ENCODE assay signal across 8 cellular contexts in genomic region chr5:132775439-132776076, GRCh38. TPM values are rescaled to one million over a fixed set of nuclear protein-coding genes. Genes with fewer than 3 reads are reported as not detected.
A peak's percentile ranks its signal among the peaks of the same experiment; 100 is the strongest.
DNase-seq lines count a peak whose midpoint lies in the region; ATAC-seq and TF ChIP-seq lines count a peak whose summit lies in the region.

No MANE protein-coding gene starts in this region.

- peaks cover 43% of the 10 kb centered on the region for H3K9me1 ChIP-seq in IMR-90 (ENCODE audit: insufficient read depth, low read length)

- H3K4me3 ChIP-seq in IMR-90 (ENCODE audit: insufficient read depth, low read depth, low read length) (peak overlapping the region; percentile 65), choroid plexus epithelial cell (ENCODE audit: low read depth, low read length) (peak overlapping the region; percentile 73), muscle layer of colon (ENCODE audit: low read depth in 1 of 2, low read length in 2 of 2) (peak overlapping the region; percentile 59 to 75)

- no peak overlapping the region for H4K91ac ChIP-seq in IMR-90 (ENCODE audit: insufficient read depth, low read depth, low read length)

- H4K20me1 ChIP-seq in IMR-90 (ENCODE audit: insufficient read depth, low read length), result peaks cover 46% of the 10 kb centered on the region

- no peak overlapping the region for H2BK15ac ChIP-seq in IMR-90 (ENCODE audit: low read depth, low read length)

- H3K9me3 ChIP-seq in IMR-90 (ENCODE audit: control insufficient read depth, insufficient read depth, low read length) (no peaks in the 10 kb centered on the region), muscle layer of colon (ENCODE audit: low read length) (no peaks in the 10 kb centered on the region)

- no peak for TF ChIP-seq RAD21 in IMR-90 (IDR thresholded peaks at IDR 0.05; ENCODE audit: low read length)

- H3K27me3 ChIP-seq in IMR-90 (ENCODE audit: control insufficient read depth, insufficient read depth, low read length) (no peaks in the 10 kb centered on the region), muscle layer of colon (ENCODE audit: control insufficient read depth in 1 of 2, insufficient read depth in 2 of 2, low read length in 2 of 2) (no peaks in the 10 kb centered on the region)

- peaks cover 27 to 70% of the 10 kb centered on the region in 2 experiments for H3K79me1 ChIP-seq in IMR-90 (ENCODE audit: low read depth in 1 of 2, low read length in 2 of 2)

- H2AK9ac ChIP-seq in IMR-90 (replicated peaks; ENCODE audit: low read depth, low read length, poor library complexity), result no peak overlapping the region

- CTCF ChIA-PET in IMR-90 (lab: Yijun Ruan, JAX), result interaction anchor here (0.6 to 1.9 kb wide), 2 partner anchors 9 to 38 kb away, joined by 4 read pairs; no protein-coding TSS in a partner anchor

- no peak overlapping the region for H2AK5ac ChIP-seq in IMR-90 (ENCODE audit: low read depth, low read length)

- H3K4me2 ChIP-seq in IMR-90 (ENCODE audit: low read depth, low read length), result peak overlapping the region; percentile 97

- H3K18ac ChIP-seq in IMR-90 (ENCODE audit: low read depth, low read length), result no peak overlapping the region

- no TSS peak for BruUV-seq in IMR-90 (replicated peaks; lab: Mats Ljungman, UMichigan)

- ATAC-seq in IMR-90 (ENCODE audit: low read depth), result no peak

- peak overlapping the region; percentile 5; the same call in 1 of the 2 replicates for H3K14ac ChIP-seq in IMR-90 (replicated peaks; ENCODE audit: low read depth, low read length)

- H4K5ac ChIP-seq in IMR-90 (ENCODE audit: low read depth, low read length), result no peak overlapping the region

- H4K8ac ChIP-seq in IMR-90 (ENCODE audit: low read depth in 2 of 2, low read length in 2 of 2), result peak overlapping the region in 1 of 2 experiments; percentile 72; a peak in 1 of 4 replicates

- peak; percentile 59 for DNase-seq in ACHN
- DNase-seq in IMR-90, result no peak
- DNase-seq in choroid plexus epithelial cell (ENCODE audit: low read depth), result no peak
- DNase-seq in GM19238 (ENCODE audit: insufficient read length, low spot score), result no peak
- DNase-seq in NCI-H446 (lab: John Stamatoyannopoulos, UW), result no peak
- DNase-seq in amniotic stem cell (lab: John Stamatoyannopoulos, UW), result no peak
- DNase-seq in GM10266 (ENCODE audit: extremely low spot score), result no peak

- no peak overlapping the region for H2AFZ ChIP-seq in IMR-90 (replicated peaks; ENCODE audit: low read length, poor library complexity)

- no peak overlapping the region for H2BK5ac ChIP-seq in IMR-90 (ENCODE audit: low read depth, low read length, poor library complexity, severe bottlenecking)

- H3K56ac ChIP-seq in IMR-90 (ENCODE audit: extremely low read depth, insufficient read depth, low read length), result no peak overlapping the region

- H2BK120ac ChIP-seq in IMR-90 (ENCODE audit: low read depth, low read length), result no peak overlapping the region

- H2BK20ac ChIP-seq in IMR-90 (ENCODE audit: low read depth, low read length), result no peak overlapping the region

- H3K27ac ChIP-seq in IMR-90 (ENCODE audit: insufficient read depth, low read length) (no peak overlapping the region), muscle layer of colon (ENCODE audit: low read depth, low read length) (no peak overlapping the region)

- TF ChIP-seq CTCF in IMR-90 (conservative IDR thresholded peaks at IDR 0.05; ENCODE audit: low read depth, low read length) (no peak), choroid plexus epithelial cell (conservative IDR thresholded peaks at IDR 0.05; ENCODE audit: low read depth, low read length) (no peak), GM10266 (IDR thresholded peaks at IDR 0.05; ENCODE audit: control insufficient read depth, insufficient read depth, low read depth, missing control alignments) (no peak)

- dilution Hi-C loops in IMR-90 (cut with HindIII; ENCODE audit: low sequenced_read_pairs, unreplicated experiment), result no loop called here

- WGBS in IMR-90 (ENCODE audit: extremely low coverage in 2 of 2, insufficient read length in 1 of 2), 2 experiments, result 38% methylated on average over 1 of the region's 8 CpGs; no CpG with 5 or more reads in 1 of the 2 experiments

- 0 out of 2 replicates have a peak overlapping the region, but pooled peaks have one; percentile 29 for H3K23ac ChIP-seq in IMR-90 (ENCODE audit: low read depth, low read length)

- intact Hi-C loops in IMR-90 (cut with micrococcal nuclease), result loop anchor here (2.0 kb wide), 1 partner anchor 45 kb away; no protein-coding TSS in a partner anchor

- POLR2A ChIA-PET in IMR-90 (lab: Charles Lee; ENCODE audit: unreplicated experiment), result interaction anchor here (1.0 kb wide), 1 partner anchor 209 kb away, joined by 3 read pairs; no protein-coding TSS in a partner anchor

- no peak overlapping the region; the same call in 1 of the 2 replicates for H3K4ac ChIP-seq in IMR-90 (ENCODE audit: low read depth, low read length)

- TF ChIP-seq POLR2A in IMR-90 (IDR thresholded peaks at IDR 0.05; ENCODE audit: low read depth, low read length), result no peak

- H3K4me1 ChIP-seq in IMR-90 (ENCODE audit: control insufficient read depth, insufficient read depth, low read length), result peaks cover 19% of the 10 kb centered on the region
- peaks cover 37% of the 10 kb centered on the region for H3K4me1 ChIP-seq in muscle layer of colon (ENCODE audit: insufficient read depth, low read length)

- H3K9ac ChIP-seq in IMR-90 (ENCODE audit: low read depth, low read length) (no peak overlapping the region), muscle layer of colon (ENCODE audit: low read length) (no peak overlapping the region)

- no peaks in the 10 kb centered on the region for H3K36me3 ChIP-seq in IMR-90 (ENCODE audit: control insufficient read depth, insufficient read depth, low read length)
- H3K36me3 ChIP-seq in muscle layer of colon (ENCODE audit: insufficient read depth, low read length), result no peaks in the 10 kb centered on the region

- in situ Hi-C loops in ACHN (cut with HindIII; ENCODE audit: low pct_ligation_motif_present, low pct_unique_long_range_greater_than_20kb, low sequenced_read_pairs), result no loop called here
- in situ Hi-C loops in IMR-90 (cut with MboI; ENCODE audit: low sequenced_read_pairs), result no loop called here

TF ChIP-seq in IMR-90, 13 proteins besides CTCF, POLR2A, EP300 and RAD21:
- no peak for TF ChIP-seq RFX5 (IDR thresholded peaks at IDR 0.05; ENCODE audit: low read depth, low read length)
- no peak for TF ChIP-seq MAZ (IDR thresholded peaks at IDR 0.05; ENCODE audit: borderline replicate concordance, low read depth, low read length)
- no peak for TF ChIP-seq CEBPB (IDR thresholded peaks at IDR 0.05; ENCODE audit: low read depth, low read length)

RNA-seq across cellular contexts. Expression of gene SEPTIN8, which starts 1.5 kb away (rescaled TPM):
- 60.5 and 67.2 TPM in 2 replicates for total RNA-seq in IMR-90 (2012; rRNA removed)
- polyA plus RNA-seq in IMR-90 (2012; rRNA removed), result 54.7 and 56.2 TPM in 2 replicates
- 20.4 and 38.7 TPM in 2 replicates for polyA plus RNA-seq in IMR-90 (2012; cell fraction: cytosol; rRNA removed)
- 131 and 144 TPM in 2 replicates for polyA plus RNA-seq in IMR-90 (2012; cell fraction: nucleus; rRNA removed; ENCODE audit: low replicate concordance)

RNA-seq across cellular contexts. Expression of gene CCNI2, which starts 28.3 kb away (rescaled TPM):
- total RNA-seq in IMR-90 (2012; rRNA removed), result not detected in 2 replicates
- polyA plus RNA-seq in IMR-90 (2012; rRNA removed), result not detected in 2 replicates
- polyA plus RNA-seq in IMR-90 (2012; cell fraction: cytosol; rRNA removed), result 0.01 TPM in 1 of 2 replicates, not detected in the other
- 0.05 TPM in 1 of 2 replicates, not detected in the other for polyA plus RNA-seq in IMR-90 (2012; cell fraction: nucleus; rRNA removed; ENCODE audit: low replicate concordance)

RNA-seq across cellular contexts. Expression of gene SOWAHA, which starts 37.5 kb away (rescaled TPM):
- under 0.01 TPM in 1 of 2 replicates, not detected in the other for total RNA-seq in IMR-90 (2012; rRNA removed)
- 0.03 TPM in 1 of 2 replicates, not detected in the other for polyA plus RNA-seq in IMR-90 (2012; rRNA removed)
- polyA plus RNA-seq in IMR-90 (2012; cell fraction: cytosol; rRNA removed), result 0.02 and 0.04 TPM in 2 replicates
- 0.01 TPM in 1 of 2 replicates, not detected in the other for polyA plus RNA-seq in IMR-90 (2012; cell fraction: nucleus; rRNA removed; ENCODE audit: low replicate concordance)

RNA-seq across cellular contexts. Expression of gene KIF3A, which starts 38.2 kb away (rescaled TPM):
- total RNA-seq in IMR-90 (2012; rRNA removed), result 4.3 and 9.4 TPM in 2 replicates
- polyA plus RNA-seq in IMR-90 (2012; rRNA removed), result 3.4 and 4.5 TPM in 2 replicates
- polyA plus RNA-seq in IMR-90 (2012; cell fraction: cytosol; rRNA removed), result 0.64 and 1.4 TPM in 2 replicates
- polyA plus RNA-seq in IMR-90 (2012; cell fraction: nucleus; rRNA removed; ENCODE audit: low replicate concordance), result 1.8 and 7.0 TPM in 2 replicates

RNA-seq across cellular contexts. Expression of gene SHROOM1, which starts 54.9 kb away (rescaled TPM):
- total RNA-seq in IMR-90 (2012; rRNA removed), result 1.4 and 2.5 TPM in 2 replicates
- 6.3 and 8.8 TPM in 2 replicates for polyA plus RNA-seq in IMR-90 (2012; rRNA removed)
- polyA plus RNA-seq in IMR-90 (2012; cell fraction: cytosol; rRNA removed), result 4.1 and 9.0 TPM in 2 replicates
- polyA plus RNA-seq in IMR-90 (2012; cell fraction: nucleus; rRNA removed; ENCODE audit: low replicate concordance), result 28.6 and 53.5 TPM in 2 replicates
